8 cellular contexts compared by ENCODE assay signal in the genomic region with DNA sequence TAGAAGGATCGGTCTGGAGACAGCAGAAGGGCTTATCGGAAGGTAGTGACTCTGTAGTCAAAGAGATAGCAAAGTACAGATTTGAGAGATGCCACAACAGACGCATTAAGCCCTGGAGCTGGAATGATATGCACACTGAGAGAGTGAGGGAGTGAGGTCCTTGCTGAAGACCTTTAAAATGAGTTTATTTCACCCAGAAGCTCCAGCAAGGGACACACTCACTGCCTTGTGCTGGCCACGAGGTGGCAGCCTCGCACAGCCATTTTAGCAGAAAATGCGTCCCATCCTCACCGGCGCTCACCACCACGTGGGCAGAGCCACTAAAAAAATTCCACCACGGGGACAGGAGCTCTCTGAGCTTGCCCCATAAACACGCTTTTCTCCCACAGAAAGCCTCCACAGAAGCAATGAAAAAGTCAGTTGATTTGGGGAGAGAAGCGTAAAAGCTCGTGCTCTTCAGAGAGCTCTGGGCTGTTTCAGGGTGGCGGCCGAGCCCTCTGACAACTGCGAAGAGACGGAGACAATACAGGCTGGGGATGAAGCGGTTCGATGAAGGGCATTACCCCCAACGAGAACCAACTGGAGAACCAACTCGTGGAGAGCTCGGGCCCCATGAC.
DNase-seq lines count a peak whose midpoint lies in the region; ATAC-seq and TF ChIP-seq lines count a peak whose summit lies in the region.

No MANE protein-coding gene starts in this region.

- no peaks in the 10 kb centered on the region for H3K9me3 ChIP-seq in WERI-Rb-1 (ENCODE audit: severe bottlenecking)
- no peaks in the 10 kb centered on the region for H3K9me3 ChIP-seq in spleen

- peaks cover 34 to 93% (median 69%) of the 10 kb centered on the region in 6 donors for H3K4me1 ChIP-seq in spleen

- peak; percentile 93 for TF ChIP-seq CTCF in 22Rv1 (IDR thresholded peaks at IDR 0.05)
- TF ChIP-seq CTCF in WERI-Rb-1 (IDR thresholded peaks at IDR 0.05; ENCODE audit: low read depth, low read length) = peak; percentile 89
- peak; percentile 70 to 92 (median 84) for TF ChIP-seq CTCF in spleen (IDR thresholded peaks at IDR 0.05 in 8 of 11, conservative IDR thresholded peaks at IDR 0.05 in 3 of 11)

- intact Hi-C loops in spleen (cut with DNase I; ENCODE audit: low total_unique reads) = loop anchor here (5.0 kb wide), 1 partner anchor 145 kb away; no protein-coding TSS in a partner anchor

- H3K27me3 ChIP-seq in WERI-Rb-1 (ENCODE audit: insufficient read depth, low read depth, severe bottlenecking) = no peaks in the 10 kb centered on the region
- no peaks in the 10 kb centered on the region for H3K27me3 ChIP-seq in spleen (replicated peaks in 1 of 7)

- in situ Hi-C loops in T47D (cut with HindIII; ENCODE audit: low pct_unique_long_range_greater_than_20kb, low sequenced_read_pairs) = no loop called here

- 47 to 56% (median 50%) methylated on average over 22 of the region's 22 CpGs for WGBS in spleen, 5 donors

- TF ChIP-seq POLR2A in spleen (IDR thresholded peaks at IDR 0.05) = no peak

- DNase-seq in NAMALWA (ENCODE audit: low spot score) (peak; percentile 92), WERI-Rb-1 (peak; percentile 70), T47D (ENCODE audit: low read depth in 1 of 2, low spot score in 1 of 2) (peak; percentile 33 to 73), iPS-NIHi7 (ENCODE audit: extremely low spot score) (peak; percentile 79), spleen (peak; percentile 91)

- peak; percentile 43 for ATAC-seq in GM18511 (IDR thresholded peaks at IDR 0.05; ENCODE audit: unreplicated experiment)
- ATAC-seq in GM19328 (IDR thresholded peaks at IDR 0.05; ENCODE audit: unreplicated experiment) = no peak

- H3K4me3 ChIP-seq in WERI-Rb-1 (ENCODE audit: low read depth, low read length) (no peak overlapping the region), spleen (no peak overlapping the region)

- H3K27ac ChIP-seq in 22Rv1 = no peak overlapping the region
- no peak overlapping the region for H3K27ac ChIP-seq in WERI-Rb-1
- H3K27ac ChIP-seq in spleen = peak overlapping the region in 6 of 8 donors; percentile 2 to 70 (median 40)

- no peaks in the 10 kb centered on the region for H3K36me3 ChIP-seq in WERI-Rb-1
- peaks cover 0 to 77% (median 17%) of the 10 kb centered on the region in 6 donors for H3K36me3 ChIP-seq in spleen

Comparison
In these comparisons a context has a peak if more than half of its experiments do, and no peak if none do; other contexts are left out.
1. H3K27ac ChIP-seq: peak in spleen (6 of 8); none in 22Rv1 (single experiment) and WERI-Rb-1 (single experiment).
2. Peak in every context shown above with its lines, with median percentiles within 50 percentile points of each other: CTCF ChIP-seq and DNase-seq.